ENCODE assay signal across 10 cellular contexts in genomic region chr2:202149155-202149762, GRCh38.
DNase-seq lines count a peak whose midpoint lies in the region; ATAC-seq and TF ChIP-seq lines count a peak whose summit lies in the region.
"Had no signal": no experiment of that assay in that cellular context is flagged by ENCODE, and none has a peak within 500 bp of the region (broad histone marks: within the 10 kb centered on the region; RNA-seq: fewer than 3 reads in every experiment).

No MANE protein-coding gene starts in this region.

- H3K4me3 ChIP-seq in AG09309 (ENCODE audit: control insufficient read depth, low read depth, low read length): no peak overlapping the region
- no peak overlapping the region for H3K4me3 ChIP-seq in left ventricle myocardium inferior

- H3K9me3 ChIP-seq in left ventricle myocardium inferior (replicated peaks): no peaks in the 10 kb centered on the region

- ATAC-seq in GM18502 (IDR thresholded peaks at IDR 0.05; ENCODE audit: poor library complexity, unreplicated experiment): no peak
- no peak for ATAC-seq in HG02623 (IDR thresholded peaks at IDR 0.05; ENCODE audit: unreplicated experiment)

- H3K27me3 ChIP-seq in left ventricle myocardium inferior (ENCODE audit: low read depth): no peaks in the 10 kb centered on the region

- no peak overlapping the region for H3K27ac Mint-ChIP-seq in osteocyte (ENCODE audit: unreplicated experiment)

- peak; percentile 8 for TF ChIP-seq CTCF in AG09309 (IDR thresholded peaks at IDR 0.05; ENCODE audit: control insufficient read depth, insufficient read depth, low read depth, low read length, missing control alignments)
- TF ChIP-seq CTCF in left ventricle myocardium inferior (IDR thresholded peaks at IDR 0.05; ENCODE audit: borderline replicate concordance): no peak
- TF ChIP-seq CTCF in osteocyte (IDR thresholded peaks at IDR 0.05): peak; percentile 12

- no peaks in the 10 kb centered on the region for H3K9me3 Mint-ChIP-seq in osteocyte (ENCODE audit: unreplicated experiment)

- intact Hi-C loops in left ventricle myocardium inferior (cut with micrococcal nuclease): no loop called here

- H3K36me3 Mint-ChIP-seq in osteocyte (ENCODE audit: unreplicated experiment): no peaks in the 10 kb centered on the region

- no peaks in the 10 kb centered on the region for H3K27me3 Mint-ChIP-seq in osteocyte (ENCODE audit: unreplicated experiment)

- peaks cover 26% of the 10 kb centered on the region for H3K4me1 Mint-ChIP-seq in osteocyte (ENCODE audit: unreplicated experiment)

- no peaks in the 10 kb centered on the region for H3K36me3 ChIP-seq in left ventricle myocardium inferior

- DNase-seq in AG09309 (ENCODE audit: low read depth) (no peak), amniotic epithelial cell (ENCODE audit: low read depth) (peak; percentile 90), left ventricle myocardium inferior (peak; percentile 38), osteocyte (ENCODE audit: extremely low spot score, unreplicated experiment) (no peak)
- no peak for DNase-seq in activated CD4-positive, alpha-beta T cell treated with anti-CD3 and anti-CD28 coated beads for 48 hours
- DNase-seq in activated CD8-positive, alpha-beta memory T cell treated with anti-CD3 and anti-CD28 coated beads, Interleukin-2, amount 50 U/mL, for 48 hours: no peak
- DNase-seq: activated CD4-positive, alpha-beta T cell treated with anti-CD3 and anti-CD28 coated beads for 1 hour had no signal

- no peak overlapping the region for H3K4me3 Mint-ChIP-seq in osteocyte (ENCODE audit: unreplicated experiment)

- H3K27ac ChIP-seq in left ventricle myocardium inferior (replicated peaks): peak overlapping the region; percentile 37
- H3K27ac ChIP-seq: C4-2B had no signal

- H3K4me1 ChIP-seq in left ventricle myocardium inferior: peaks cover 22% of the 10 kb centered on the region

Comparison
In these comparisons a context has a peak if more than half of its experiments do, and no peak if none do; other contexts are left out.
1. DNase-seq: peak in amniotic epithelial cell (single experiment) and left ventricle myocardium inferior (single experiment); none in AG09309 (single experiment), osteocyte (single experiment), activated CD4-positive, alpha-beta T cell treated with anti-CD3 and anti-CD28 coated beads for 48 hours (single experiment) and activated CD8-positive, alpha-beta memory T cell treated with anti-CD3 and anti-CD28 coated beads, Interleukin-2, amount 50 U/mL, for 48 hours (single experiment).